ENCODE assay signal across 25 cellular contexts in genomic region chr5:44506561-44506960, GRCh38.
"Had no signal": no experiment of that assay in that cellular context is flagged by ENCODE, and none has a peak within 500 bp of the region (broad histone marks: within the 10 kb centered on the region; RNA-seq: fewer than 3 reads in every experiment).

No MANE protein-coding gene starts in this region.

- H3K36me3 Mint-ChIP-seq: activated naive CD4-positive, alpha-beta T cell treated with anti-CD3 and anti-CD28 coated beads, Interleukin-2, amount 50 U/mL, for 24 hours; immature natural killer cell; mesothelial cell of epicardium had no signal

- H3K9me3 ChIP-seq: body of pancreas, left ventricle myocardium inferior, thyroid gland, upper lobe of right lung had no signal

- H3K27me3 Mint-ChIP-seq: activated CD4-positive, alpha-beta memory T cell treated with anti-CD3 and anti-CD28 coated beads, Interleukin-2, amount 10 ng/mL, durations not matched to agents 7 days and 5 days; activated CD4-positive, alpha-beta T cell treated with anti-CD3 and anti-CD28 coated beads, Interleukin-2, amount 10 ng/mL, durations not matched to agents 24 days and 14 days; activated naive CD4-positive, alpha-beta T cell treated with anti-CD3 and anti-CD28 coated beads, Interleukin-2, amount 50 U/mL, for 24 hours; dendritic cell treated with granulocyte-macrophage colony-stimulating factor and Interleukin-4, amounts not matched to agents 40 ng/mL and 50 ng/mL, for 4 days; natural killer cell treated with Interleukin-12 subunit alpha and Interleukin-12 subunit beta and Interleukin-15 and Interleukin-18, amount 100 ng/mL, for 72 hours; stimulated activated naive CD8-positive, alpha-beta T cell treated with anti-CD3 and anti-CD28 coated beads, Interleukin-15, Interleukin-2, amounts not matched to agents 100 ng/mL and 50 ng/mL, for 24 hours had no signal

- H3K4me3 ChIP-seq: body of pancreas, hepatocyte, left ventricle myocardium inferior, skin epidermis, thyroid gland, upper lobe of right lung had no signal

- H3K36me3 ChIP-seq: left ventricle myocardium inferior, thyroid gland, upper lobe of right lung had no signal

- DNase-seq: activated CD4-positive, alpha-beta memory T cell treated with anti-CD3 and anti-CD28 coated beads, Interleukin-2, amount 10 ng/mL, durations not matched to agents 7 days and 5 days; activated CD4-positive, alpha-beta T cell treated with anti-CD3 and anti-CD28 coated beads, Interleukin-2, amount 10 ng/mL, durations not matched to agents 24 days and 14 days; activated gamma-delta T cell treated with Interleukin-2 at 50 U/mL for 16 hours; anterior cingulate cortex; body of pancreas; effector CD4-positive, alpha-beta T cell; erythroblast; foreskin fibroblast; immature natural killer cell; left ventricle myocardium inferior; nucleus accumbens; stimulated activated CD4-positive, alpha-beta T cell treated with anti-CD3 and anti-CD28 coated beads, Interleukin-1b, Interleukin-23, amount 100 ng/mL, for 48 hours; substantia nigra; thyroid gland; upper lobe of right lung had no signal

- H3K27ac ChIP-seq: body of pancreas, hepatocyte, left ventricle myocardium inferior, parathyroid adenoma, skin epidermis, thyroid gland, upper lobe of right lung, VCaP had no signal

- H3K4me1 Mint-ChIP-seq: activated CD4-positive, alpha-beta memory T cell treated with anti-CD3 and anti-CD28 coated beads, Interleukin-2, amount 10 ng/mL, durations not matched to agents 7 days and 5 days; activated CD4-positive, alpha-beta T cell treated with anti-CD3 and anti-CD28 coated beads, Interleukin-2, amount 10 ng/mL, durations not matched to agents 24 days and 14 days; activated naive CD4-positive, alpha-beta T cell treated with anti-CD3 and anti-CD28 coated beads, Interleukin-2, amount 50 U/mL, for 24 hours; immature natural killer cell; mesothelial cell of epicardium had no signal

- ATAC-seq: activated CD4-positive, CD25-positive, alpha-beta regulatory T cell treated with anti-CD3 and anti-CD28 coated beads, Interleukin-2, amount 50 U/mL, for 24 hours; body of pancreas; natural killer cell treated with Interleukin-12 subunit alpha and Interleukin-12 subunit beta and Interleukin-15 and Interleukin-18, amount 100 ng/mL, for 72 hours; upper lobe of right lung had no signal

- H3K4me1 ChIP-seq: body of pancreas, left ventricle myocardium inferior, parathyroid adenoma, thyroid gland, upper lobe of right lung had no signal

- H3K9me3 Mint-ChIP-seq: activated CD4-positive, alpha-beta memory T cell treated with anti-CD3 and anti-CD28 coated beads, Interleukin-2, amount 10 ng/mL, durations not matched to agents 7 days and 5 days; activated CD4-positive, alpha-beta T cell treated with anti-CD3 and anti-CD28 coated beads, Interleukin-2, amount 10 ng/mL, durations not matched to agents 24 days and 14 days; activated naive CD4-positive, alpha-beta T cell treated with anti-CD3 and anti-CD28 coated beads, Interleukin-2, amount 50 U/mL, for 24 hours; dendritic cell treated with granulocyte-macrophage colony-stimulating factor and Interleukin-4, amounts not matched to agents 40 ng/mL and 50 ng/mL, for 4 days; mesothelial cell of epicardium; stimulated activated naive CD8-positive, alpha-beta T cell treated with anti-CD3 and anti-CD28 coated beads, Interleukin-15, Interleukin-2, amounts not matched to agents 100 ng/mL and 50 ng/mL, for 24 hours had no signal

- H3K27me3 ChIP-seq: body of pancreas, hepatocyte, thyroid gland, upper lobe of right lung had no signal

- H3K4me3 Mint-ChIP-seq: activated CD4-positive, alpha-beta memory T cell treated with anti-CD3 and anti-CD28 coated beads, Interleukin-2, amount 10 ng/mL, durations not matched to agents 7 days and 5 days; activated CD4-positive, alpha-beta T cell treated with anti-CD3 and anti-CD28 coated beads, Interleukin-2, amount 10 ng/mL, durations not matched to agents 24 days and 14 days; activated naive CD4-positive, alpha-beta T cell treated with anti-CD3 and anti-CD28 coated beads, Interleukin-2, amount 50 U/mL, for 24 hours; dendritic cell treated with granulocyte-macrophage colony-stimulating factor and Interleukin-4, amounts not matched to agents 40 ng/mL and 50 ng/mL, for 4 days; immature natural killer cell; mesothelial cell of epicardium; natural killer cell treated with Interleukin-12 subunit alpha and Interleukin-12 subunit beta and Interleukin-15 and Interleukin-18, amount 100 ng/mL, for 72 hours; stimulated activated naive CD8-positive, alpha-beta T cell treated with anti-CD3 and anti-CD28 coated beads, Interleukin-15, Interleukin-2, amounts not matched to agents 100 ng/mL and 50 ng/mL, for 24 hours had no signal

- H3K27ac Mint-ChIP-seq: activated CD4-positive, alpha-beta memory T cell treated with anti-CD3 and anti-CD28 coated beads, Interleukin-2, amount 10 ng/mL, durations not matched to agents 7 days and 5 days; activated CD4-positive, alpha-beta T cell treated with anti-CD3 and anti-CD28 coated beads, Interleukin-2, amount 10 ng/mL, durations not matched to agents 24 days and 14 days; activated naive CD4-positive, alpha-beta T cell treated with anti-CD3 and anti-CD28 coated beads, Interleukin-2, amount 50 U/mL, for 24 hours; dendritic cell treated with granulocyte-macrophage colony-stimulating factor and Interleukin-4, amounts not matched to agents 40 ng/mL and 50 ng/mL, for 4 days; immature natural killer cell; mesothelial cell of epicardium; natural killer cell treated with Interleukin-12 subunit alpha and Interleukin-12 subunit beta and Interleukin-15 and Interleukin-18, amount 100 ng/mL, for 72 hours; stimulated activated naive CD8-positive, alpha-beta T cell treated with anti-CD3 and anti-CD28 coated beads, Interleukin-15, Interleukin-2, amounts not matched to agents 100 ng/mL and 50 ng/mL, for 24 hours had no signal
